In genomic region chr22:30985561-30986208, GRCh38 we compare ENCODE assay signal across 21 cellular contexts.
"Had no signal": no experiment of that assay in that cellular context is flagged by ENCODE, and none has a peak within 500 bp of the region (broad histone marks: within the 10 kb centered on the region; RNA-seq: fewer than 3 reads in every experiment).

No MANE protein-coding gene starts in this region.

- H3K4me3 Mint-ChIP-seq: activated T-helper 17 cell treated with anti-CD3 and anti-CD28 coated beads, Interleukin-2, amount 50 U/mL, for 72 hours; central memory CD8-positive, alpha-beta T cell; nephron; stimulated activated naive B cell treated with anti-CD40 and anti-IgM and Interleukin-4, amounts not matched to agents 10 μg/mL and 1 μg/mL and 100 μg/mL, for 72 hours had no signal

- H3K27ac ChIP-seq: brain microvascular endothelial cell, right atrium auricular region, skin epidermis, tibial nerve, uterus, VCaP had no signal

- H3K27ac Mint-ChIP-seq: activated T-helper 17 cell treated with anti-CD3 and anti-CD28 coated beads, Interleukin-2, amount 50 U/mL, for 72 hours; nephron; stimulated activated naive B cell treated with anti-CD40 and anti-IgM and Interleukin-4, amounts not matched to agents 10 μg/mL and 1 μg/mL and 100 μg/mL, for 72 hours had no signal

- H3K36me3 ChIP-seq: brain microvascular endothelial cell, right atrium auricular region, tibial nerve, uterus had no signal

- H3K4me1 ChIP-seq: right atrium auricular region, tibial nerve, uterus had no signal

- ATAC-seq: activated T-helper 17 cell treated with anti-CD3 and anti-CD28 coated beads, Interleukin-2, amount 50 U/mL, for 72 hours; stimulated activated naive B cell treated with anti-CD40 and anti-IgM and Interleukin-4, amounts not matched to agents 10 μg/mL and 1 μg/mL and 100 μg/mL, for 72 hours had no signal

- DNase-seq: activated CD4-positive, alpha-beta T cell treated with anti-CD3 and anti-CD28 coated beads, Interleukin-2, amount 50 U/mL, for 48 hours; activated naive CD4-positive, alpha-beta T cell treated with Interleukin-2 at 50 U/mL for 16 hours; brain microvascular endothelial cell; cortex of kidney; effector CD4-positive, alpha-beta T cell; foreskin fibroblast; glutamatergic neuron; hypothalamus; kidney glomerular epithelial cell; stimulated activated CD4-positive, alpha-beta T cell treated with anti-CD3 and anti-CD28 coated beads, Interleukin-15, amount 100 ng/mL, for 24 hours; stimulated activated CD4-positive, alpha-beta T cell treated with anti-CD3 and anti-CD28 coated beads, Interleukin-4, amount 100 ng/mL, for 1 hour; stimulated activated naive B cell treated with anti-CD40 and anti-IgM and Interleukin-4, amounts not matched to agents 10 μg/mL and 1 μg/mL and 100 μg/mL, for 72 hours; substantia nigra; uterus had no signal

- H3K4me1 Mint-ChIP-seq: activated T-helper 17 cell treated with anti-CD3 and anti-CD28 coated beads, Interleukin-2, amount 50 U/mL, for 72 hours; central memory CD8-positive, alpha-beta T cell; nephron; stimulated activated naive B cell treated with anti-CD40 and anti-IgM and Interleukin-4, amounts not matched to agents 10 μg/mL and 1 μg/mL and 100 μg/mL, for 72 hours had no signal

- H3K4me3 ChIP-seq: right atrium auricular region, skin epidermis, tibial nerve, uterus had no signal

- H3K27me3 Mint-ChIP-seq: activated T-helper 17 cell treated with anti-CD3 and anti-CD28 coated beads, Interleukin-2, amount 50 U/mL, for 72 hours; stimulated activated naive B cell treated with anti-CD40 and anti-IgM and Interleukin-4, amounts not matched to agents 10 μg/mL and 1 μg/mL and 100 μg/mL, for 72 hours had no signal

- H3K27me3 ChIP-seq: brain microvascular endothelial cell, right atrium auricular region, tibial nerve, uterus had no signal
